9 cellular contexts compared by ENCODE assay signal in the genomic region with DNA sequence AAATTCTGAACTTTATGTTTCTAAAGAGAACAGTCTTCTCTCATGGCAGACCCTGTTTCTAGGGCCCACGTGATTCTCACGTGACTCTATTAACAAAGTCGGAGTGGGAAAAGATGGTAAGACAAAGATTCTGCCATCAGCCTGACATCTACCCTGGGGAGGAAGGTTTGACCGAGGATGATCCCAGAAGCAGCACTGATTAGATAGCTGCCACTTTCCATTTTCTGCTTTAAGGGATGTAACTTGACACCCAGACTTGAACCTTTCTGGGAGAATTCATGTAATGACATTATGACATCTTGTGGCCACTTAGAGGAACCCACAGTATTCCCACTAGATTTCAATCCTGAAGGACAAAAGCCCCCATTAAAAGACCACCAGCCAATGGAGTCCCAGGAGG.
DNase-seq lines count a peak whose midpoint lies in the region; ATAC-seq and TF ChIP-seq lines count a peak whose summit lies in the region.
"Had no signal": no experiment of that assay in that cellular context is flagged by ENCODE, and none has a peak within 500 bp of the region (broad histone marks: within the 10 kb centered on the region; RNA-seq: fewer than 3 reads in every experiment).

No MANE protein-coding gene starts in this region.

- H3K4me1 Mint-ChIP-seq in brain (peaks cover 51% of the 10 kb centered on the region), nephron (peaks cover 39% of the 10 kb centered on the region)
- H3K4me1 Mint-ChIP-seq in CD8-positive, alpha-beta memory T cell: peaks cover 0 to 1% (median 0%) of the 10 kb centered on the region in 3 donors

- peaks cover 3% of the 10 kb centered on the region for H3K27me3 Mint-ChIP-seq in brain
- peaks cover 19% of the 10 kb centered on the region for H3K27me3 Mint-ChIP-seq in nephron (ENCODE audit: low read depth)
- H3K27me3 Mint-ChIP-seq in CD8-positive, alpha-beta memory T cell: peaks cover 2 to 38% of the 10 kb centered on the region in 2 donors

- H2AK5ac ChIP-seq in IMR-90 (ENCODE audit: low read depth, low read length): no peak overlapping the region

- H3K4me3 Mint-ChIP-seq in brain: no peak overlapping the region
- H3K4me3 Mint-ChIP-seq in nephron: no peak overlapping the region
- no peak overlapping the region for H3K4me3 Mint-ChIP-seq in CD8-positive, alpha-beta memory T cell

- 82% methylated on average over 3 of the region's 4 CpGs; no CpG with 5 or more reads in 1 of the 2 experiments for WGBS in IMR-90 (ENCODE audit: extremely low coverage in 2 of 2, insufficient read length in 1 of 2), 2 experiments

- H3K9me1 ChIP-seq in IMR-90 (ENCODE audit: insufficient read depth, low read length): peaks cover 3% of the 10 kb centered on the region; the same call in 1 of the 2 replicates

- in situ Hi-C loops in IMR-90 (cut with MboI; ENCODE audit: low sequenced_read_pairs) (no loop called here), G401 (cut with HindIII; ENCODE audit: low sequenced_read_pairs) (no loop called here)

- H3K4me1 ChIP-seq in IMR-90 (ENCODE audit: control insufficient read depth, insufficient read depth, low read length): peaks cover 5% of the 10 kb centered on the region
- peaks cover 10% of the 10 kb centered on the region for H3K4me1 ChIP-seq in CD8-positive, alpha-beta memory T cell (ENCODE audit: insufficient read depth, low read length)

- no peak overlapping the region for H2BK15ac ChIP-seq in IMR-90 (ENCODE audit: low read depth, low read length)

- H3K9ac ChIP-seq in IMR-90 (ENCODE audit: low read depth, low read length): no peak overlapping the region

- H3K9me3 Mint-ChIP-seq in brain (peaks cover 0 to 8% (median 0%) of the 10 kb centered on the region in 5 experiments), nephron (no peaks in the 10 kb centered on the region)
- H3K9me3 Mint-ChIP-seq in CD8-positive, alpha-beta memory T cell: no peaks in the 10 kb centered on the region

- H2BK120ac ChIP-seq in IMR-90 (ENCODE audit: low read depth, low read length): no peak overlapping the region

- H3K9me3 ChIP-seq in IMR-90 (ENCODE audit: control insufficient read depth, insufficient read depth, low read length): no peaks in the 10 kb centered on the region
- H3K9me3 ChIP-seq in CD8-positive, alpha-beta memory T cell (ENCODE audit: low read length): no peaks in the 10 kb centered on the region

- H2AK9ac ChIP-seq in IMR-90 (replicated peaks; ENCODE audit: low read depth, low read length, poor library complexity): no peak overlapping the region

- no peak overlapping the region for H4K5ac ChIP-seq in IMR-90 (ENCODE audit: low read depth, low read length)

- dilution Hi-C loops in IMR-90 (cut with HindIII; ENCODE audit: low sequenced_read_pairs, unreplicated experiment): no loop called here

- H3K36me3 Mint-ChIP-seq in brain: no peaks in the 10 kb centered on the region
- no peaks in the 10 kb centered on the region for H3K36me3 Mint-ChIP-seq in nephron (ENCODE audit: low read depth)
- H3K36me3 Mint-ChIP-seq in CD8-positive, alpha-beta memory T cell: no peaks in the 10 kb centered on the region

- H3K14ac ChIP-seq in IMR-90 (replicated peaks; ENCODE audit: low read depth, low read length): no peak overlapping the region

- no TSS peak for BruUV-seq in IMR-90 (replicated peaks; lab: Mats Ljungman, UMichigan)

- H2AFZ ChIP-seq in IMR-90 (replicated peaks; ENCODE audit: low read length, poor library complexity): no peak overlapping the region
- H2AFZ ChIP-seq: PC-9 had no signal

- CTCF ChIA-PET in IMR-90 (lab: Yijun Ruan, JAX): interaction anchor here (0.6 kb wide), 1 partner anchor 1126 kb away, joined by 3 read pairs; no protein-coding TSS in a partner anchor
- CTCF ChIA-PET in CD8-positive, alpha-beta memory T cell (lab: Charles Lee): no interaction called here

- TF ChIP-seq POLR2A in IMR-90 (IDR thresholded peaks at IDR 0.05; ENCODE audit: low read depth, low read length): no peak

- ATAC-seq in IMR-90 (ENCODE audit: low read depth) (no peak), HG03280 (IDR thresholded peaks at IDR 0.05; ENCODE audit: unreplicated experiment) (no peak)

- H3K27ac ChIP-seq in IMR-90 (ENCODE audit: insufficient read depth, low read length): no peak overlapping the region
- no peak overlapping the region for H3K27ac ChIP-seq in CD8-positive, alpha-beta memory T cell (ENCODE audit: low read depth, low read length)
- H3K27ac ChIP-seq: PC-9 had no signal

- intact Hi-C loops in IMR-90 (cut with micrococcal nuclease): loop anchor here (1.0 kb wide), 2 partner anchors 310 to 390 kb away; no protein-coding TSS in a partner anchor

- H4K91ac ChIP-seq in IMR-90 (ENCODE audit: insufficient read depth, low read depth, low read length): no peak overlapping the region

- H3K27ac Mint-ChIP-seq in brain: peak overlapping the region in 1 of 5 experiments; percentile 25
- H3K27ac Mint-ChIP-seq in nephron: peak overlapping the region in 2 of 3 experiments; percentile 41 to 76
- H3K27ac Mint-ChIP-seq in CD8-positive, alpha-beta memory T cell: no peak overlapping the region

- no peak overlapping the region for H2BK20ac ChIP-seq in IMR-90 (ENCODE audit: low read depth, low read length)

- no peak overlapping the region for H3K18ac ChIP-seq in IMR-90 (ENCODE audit: low read depth, low read length)

- H3K36me3 ChIP-seq in IMR-90 (ENCODE audit: control insufficient read depth, insufficient read depth, low read length): no peaks in the 10 kb centered on the region
- no peaks in the 10 kb centered on the region for H3K36me3 ChIP-seq in CD8-positive, alpha-beta memory T cell (ENCODE audit: insufficient read depth, low read length)

- H3K4me2 ChIP-seq in IMR-90 (ENCODE audit: low read depth, low read length): no peak overlapping the region
- H3K4me2 ChIP-seq: PC-9 had no signal

- POLR2A ChIA-PET in IMR-90 (lab: Charles Lee; ENCODE audit: unreplicated experiment): no interaction called here
- POLR2A ChIA-PET in CD8-positive, alpha-beta memory T cell (lab: Charles Lee): no interaction called here

- DNase-seq in GM03348 (ENCODE audit: low spot score) (peak; percentile 44), IMR-90 (no peak), G401 (ENCODE audit: low spot score) (no peak)
- no peak for DNase-seq in CD8-positive, alpha-beta memory T cell
- no peak for DNase-seq in stimulated activated CD4-positive, alpha-beta T cell treated with anti-CD3 and anti-CD28 coated beads, Interleukin-4, amount 100 ng/mL, for 4 hours
- DNase-seq: PC-9 had no signal

- H3K56ac ChIP-seq in IMR-90 (ENCODE audit: extremely low read depth, insufficient read depth, low read length): no peak overlapping the region

- H4K20me1 ChIP-seq in IMR-90 (ENCODE audit: insufficient read depth, low read length): no peaks in the 10 kb centered on the region

- no peak overlapping the region for H4K8ac ChIP-seq in IMR-90 (ENCODE audit: low read depth in 2 of 2, low read length in 2 of 2)

- H3K79me1 ChIP-seq in IMR-90 (ENCODE audit: low read depth in 1 of 2, low read length in 2 of 2): no peaks in the 10 kb centered on the region

- no peak overlapping the region for H3K4me3 ChIP-seq in IMR-90 (ENCODE audit: insufficient read depth, low read depth, low read length)
- no peak overlapping the region for H3K4me3 ChIP-seq in CD8-positive, alpha-beta memory T cell (ENCODE audit: low read length)
- H3K4me3 ChIP-seq: PC-9 had no signal

- TF ChIP-seq CTCF in IMR-90 (conservative IDR thresholded peaks at IDR 0.05; ENCODE audit: low read depth, low read length) (peak; percentile 26; the same call in 1 of the 2 replicates), brain (conservative IDR thresholded peaks at IDR 0.05) (peak; percentile 13 to 26), nephron (IDR thresholded peaks at IDR 0.05; ENCODE audit: unreplicated experiment in 3 of 3) (peak; percentile 26 to 45 (median 41))

- H2BK5ac ChIP-seq in IMR-90 (ENCODE audit: low read depth, low read length, poor library complexity, severe bottlenecking): no peak overlapping the region

- no peak overlapping the region for H3K4ac ChIP-seq in IMR-90 (ENCODE audit: low read depth, low read length)

- TF ChIP-seq RAD21 in IMR-90 (IDR thresholded peaks at IDR 0.05; ENCODE audit: low read length): no peak

- peaks cover 34% of the 10 kb centered on the region for H3K27me3 ChIP-seq in IMR-90 (ENCODE audit: control insufficient read depth, insufficient read depth, low read length)
- no peaks in the 10 kb centered on the region for H3K27me3 ChIP-seq in CD8-positive, alpha-beta memory T cell (ENCODE audit: insufficient read depth, low read length, poor library complexity, severe bottlenecking)

- no peak overlapping the region for H3K23ac ChIP-seq in IMR-90 (ENCODE audit: low read depth, low read length)

TF ChIP-seq in IMR-90, 13 proteins besides CTCF, POLR2A, EP300 and RAD21:
- TF ChIP-seq, protein P1, sequence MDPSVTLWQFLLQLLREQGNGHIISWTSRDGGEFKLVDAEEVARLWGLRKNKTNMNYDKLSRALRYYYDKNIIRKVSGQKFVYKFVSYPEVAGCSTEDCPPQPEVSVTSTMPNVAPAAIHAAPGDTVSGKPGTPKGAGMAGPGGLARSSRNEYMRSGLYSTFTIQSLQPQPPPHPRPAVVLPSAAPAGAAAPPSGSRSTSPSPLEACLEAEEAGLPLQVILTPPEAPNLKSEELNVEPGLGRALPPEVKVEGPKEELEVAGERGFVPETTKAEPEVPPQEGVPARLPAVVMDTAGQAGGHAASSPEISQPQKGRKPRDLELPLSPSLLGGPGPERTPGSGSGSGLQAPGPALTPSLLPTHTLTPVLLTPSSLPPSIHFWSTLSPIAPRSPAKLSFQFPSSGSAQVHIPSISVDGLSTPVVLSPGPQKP (IDR thresholded peaks at IDR 0.05; ENCODE audit: borderline replicate concordance, low read depth, low read length): no peak
- TF ChIP-seq MAFK (IDR thresholded peaks at IDR 0.05; ENCODE audit: low read depth, low read length) (no peak), FOS (IDR thresholded peaks at IDR 0.05; ENCODE audit: low read depth, low read length) (no peak), MAZ (IDR thresholded peaks at IDR 0.05; ENCODE audit: borderline replicate concordance, low read depth, low read length) (no peak), NFE2L2 (IDR thresholded peaks at IDR 0.05; ENCODE audit: low read depth, low read length) (no peak), RCOR1 (IDR thresholded peaks at IDR 0.05; ENCODE audit: insufficient replicate concordance, low read length) (no peak), RFX5 (IDR thresholded peaks at IDR 0.05; ENCODE audit: low read depth, low read length) (no peak), MXI1 (IDR thresholded peaks at IDR 0.05; ENCODE audit: borderline replicate concordance, low read depth, low read length) (no peak)

Comparison
In these comparisons a context has a peak if more than half of its experiments do, and no peak if none do; other contexts are left out.
1. H3K27ac Mint-ChIP-seq: peak in nephron (2 of 3); none in CD8-positive, alpha-beta memory T cell (0 of 8).
2. Peak in every context shown above with its lines, with median percentiles within 50 percentile points of each other: CTCF ChIP-seq.